8 cellular contexts compared by ENCODE assay signal in genomic region chr13:95403349-95404140, GRCh38.
DNase-seq lines count a peak whose midpoint lies in the region; ATAC-seq and TF ChIP-seq lines count a peak whose summit lies in the region.

No MANE protein-coding gene starts in this region.

- no peaks in the 10 kb centered on the region for H3K36me3 ChIP-seq in ES-I3 (ENCODE audit: insufficient read depth, low read length)
- H3K36me3 ChIP-seq in cardiac muscle cell = no peaks in the 10 kb centered on the region

- no peak for TF ChIP-seq CTCF in cardiac muscle cell (IDR thresholded peaks at IDR 0.05; ENCODE audit: low read depth, low read length)

- H3K4me3 ChIP-seq in cardiac muscle cell = peak overlapping the region; percentile 29

- H3K9me3 ChIP-seq in ES-I3 (ENCODE audit: control insufficient read depth, insufficient read depth, low read length) (no peaks in the 10 kb centered on the region), cardiac muscle cell (ENCODE audit: low read depth) (no peaks in the 10 kb centered on the region)

- peak; percentile 28 for ATAC-seq in HG02642 (IDR thresholded peaks at IDR 0.05; ENCODE audit: poor library complexity, unreplicated experiment)
- peak; percentile 51 for ATAC-seq in sciatic nerve

- DNase-seq in activated CD4-positive, alpha-beta T cell treated with anti-CD3 and anti-CD28 coated beads, Interleukin-2, amount 50 U/mL, for 1 hour = peak; percentile 1
- DNase-seq in cardiac muscle cell (ENCODE audit: low read depth in 1 of 2, low spot score in 1 of 2) = peak in 1 of 2 donors; percentile 20
- no peak for DNase-seq in sciatic nerve (ENCODE audit: low spot score)
- no peak for DNase-seq in CD1c-positive myeloid dendritic cell (ENCODE audit: extremely low spot score)
- no peak for DNase-seq in HK-2 (ENCODE audit: unreplicated experiment)
- DNase-seq in GM19238 (ENCODE audit: insufficient read length, low spot score) = no peak

- H3K4me1 ChIP-seq in ES-I3 (ENCODE audit: insufficient read depth, low read length) = no peaks in the 10 kb centered on the region
- no peaks in the 10 kb centered on the region for H3K4me1 ChIP-seq in cardiac muscle cell (ENCODE audit: low read depth)

- no peaks in the 10 kb centered on the region for H3K27me3 ChIP-seq in cardiac muscle cell

- intact Hi-C loops in sciatic nerve (cut with DNase I) = no loop called here

- H3K9ac ChIP-seq in ES-I3 (ENCODE audit: low read depth, low read length) = peak overlapping the region; percentile 59

- no peak overlapping the region for H3K27ac ChIP-seq in cardiac muscle cell
